ENCODE assay signal across 10 cellular contexts in genomic region chr12:8145754-8146415, GRCh38. TPM values are rescaled to one million over a fixed set of nuclear protein-coding genes. Genes with fewer than 3 reads are reported as not detected.
DNase-seq lines count a peak whose midpoint lies in the region; ATAC-seq and TF ChIP-seq lines count a peak whose summit lies in the region.
"Had no signal": no experiment of that assay in that cellular context is flagged by ENCODE, and none has a peak within 500 bp of the region (broad histone marks: within the 10 kb centered on the region; RNA-seq: fewer than 3 reads in every experiment).

No MANE protein-coding gene starts in this region.

- intact Hi-C loops in dorsolateral prefrontal cortex (cut with DNase I), result no loop called here
- intact Hi-C loops in right lobe of liver (cut with DNase I), result no loop called here
- intact Hi-C loops in upper lobe of right lung (cut with DNase I), result no loop called here

- ATAC-seq in right lobe of liver (peak in 3 of 4 donors; percentile 12 to 49 (median 35)), upper lobe of right lung (peak; percentile 83), GM21423 (IDR thresholded peaks at IDR 0.05; ENCODE audit: unreplicated experiment) (no peak), GM19324 (IDR thresholded peaks at IDR 0.05; ENCODE audit: low FRiP score, unreplicated experiment) (no peak)

- TF ChIP-seq CTCF in dorsolateral prefrontal cortex (IDR thresholded peaks at IDR 0.05 in 54 of 56, conservative IDR thresholded peaks at IDR 0.05 in 2 of 56; ENCODE audit: low read depth in 1 of 56, partially characterized antibody in 56 of 56) (peak in 1 of 56 donors; percentile 35), right lobe of liver (IDR thresholded peaks at IDR 0.05) (no peak), upper lobe of right lung (IDR thresholded peaks at IDR 0.05) (no peak)

- H3K36me3 ChIP-seq in right lobe of liver (no peaks in the 10 kb centered on the region), upper lobe of right lung (no peaks in the 10 kb centered on the region)

- H3K27me3 ChIP-seq in dorsolateral prefrontal cortex (no peaks in the 10 kb centered on the region), right lobe of liver (no peaks in the 10 kb centered on the region), upper lobe of right lung (no peaks in the 10 kb centered on the region)

- peak; percentile 43 for DNase-seq in DMS 273 (lab: John Stamatoyannopoulos, UW; ENCODE audit: unreplicated experiment)
- DNase-seq in DMS 273 treated with DMSO at 0.1 percent for 48 hours (lab: John Stamatoyannopoulos, UW), result no peak
- peak; percentile 44 to 79 (median 64) for DNase-seq in dorsolateral prefrontal cortex
- DNase-seq in right lobe of liver, result no peak
- peak; percentile 71 for DNase-seq in upper lobe of right lung
- no peak for DNase-seq in activated CD4-positive, alpha-beta T cell treated with anti-CD3 and anti-CD28 coated beads, Interleukin-2, amount 50 U/mL, for 4 hours
- DNase-seq: NCI-H1105 treated with DMSO at 0.1 percent for 48 hours had no signal

- no peak for TF ChIP-seq POLR2A in right lobe of liver (IDR thresholded peaks at IDR 0.05)

- H3K4me3 ChIP-seq in dorsolateral prefrontal cortex (peak overlapping the region; percentile 5 to 64 (median 40)), right lobe of liver (no peak overlapping the region), upper lobe of right lung (no peak overlapping the region)

- H3K9me3 ChIP-seq in right lobe of liver, result no peaks in the 10 kb centered on the region
- no peaks in the 10 kb centered on the region for H3K9me3 ChIP-seq in upper lobe of right lung

- H3K27ac ChIP-seq in dorsolateral prefrontal cortex (peak overlapping the region in 51 of 59 donors; percentile 10 to 88 (median 66)), right lobe of liver (no peak overlapping the region), upper lobe of right lung (peak overlapping the region; percentile 65)
- H3K27ac ChIP-seq: 22Rv1 had no signal

- H3K4me1 ChIP-seq in right lobe of liver (no peaks in the 10 kb centered on the region), upper lobe of right lung (no peaks in the 10 kb centered on the region)

- WGBS in right lobe of liver (ENCODE audit: insufficient coverage, low coverage, low lambda C conversion rate, missing lambda C conversion rate), result 93% methylated on average over 2 of the region's 17 CpGs

RNA-seq across cellular contexts. Expression of gene ZNF705A, which starts 10.9 kb away (rescaled TPM):
- total RNA-seq in dorsolateral prefrontal cortex (1 to 10 TPM in 1 of 120 experiments, under 1 TPM in 6, not detected in 113; 0.10 to 1.3 (median 0.22) TPM), right lobe of liver (not detected), upper lobe of right lung (not detected)

RNA-seq across cellular contexts. Expression of gene CLEC4A, which starts 22.5 kb away (rescaled TPM):
- total RNA-seq in dorsolateral prefrontal cortex (1 to 10 TPM in 69 of 120 experiments, under 1 TPM in 18, not detected in 33; 0.43 to 6.1 (median 1.5) TPM), right lobe of liver (1 to 10 TPM in 1 of 6 experiments, under 1 TPM in 4, not detected in 1; 0.25 to 1.3 (median 0.63) TPM), upper lobe of right lung (8.3 TPM)

Comparison
In these comparisons a context has a peak if more than half of its experiments do, and no peak if none do; other contexts are left out.
1. DNase-seq: peak in DMS 273 (single experiment), dorsolateral prefrontal cortex (10 of 10) and upper lobe of right lung (single experiment); none in DMS 273 treated with DMSO at 0.1 percent for 48 hours (single experiment), right lobe of liver (0 of 3) and activated CD4-positive, alpha-beta T cell treated with anti-CD3 and anti-CD28 coated beads, Interleukin-2, amount 50 U/mL, for 4 hours (0 of 2).
2. H3K27ac ChIP-seq: peak in dorsolateral prefrontal cortex (51 of 59) and upper lobe of right lung (single experiment); none in right lobe of liver (0 of 3).
3. H3K4me3 ChIP-seq: peak in dorsolateral prefrontal cortex (59 of 59); none in right lobe of liver (0 of 3) and upper lobe of right lung (single experiment).
4. ATAC-seq: peak in right lobe of liver (3 of 4) and upper lobe of right lung (single experiment); none in GM21423 (single experiment) and GM19324 (single experiment).